9 cellular contexts compared by ENCODE assay signal in the genomic region with DNA sequence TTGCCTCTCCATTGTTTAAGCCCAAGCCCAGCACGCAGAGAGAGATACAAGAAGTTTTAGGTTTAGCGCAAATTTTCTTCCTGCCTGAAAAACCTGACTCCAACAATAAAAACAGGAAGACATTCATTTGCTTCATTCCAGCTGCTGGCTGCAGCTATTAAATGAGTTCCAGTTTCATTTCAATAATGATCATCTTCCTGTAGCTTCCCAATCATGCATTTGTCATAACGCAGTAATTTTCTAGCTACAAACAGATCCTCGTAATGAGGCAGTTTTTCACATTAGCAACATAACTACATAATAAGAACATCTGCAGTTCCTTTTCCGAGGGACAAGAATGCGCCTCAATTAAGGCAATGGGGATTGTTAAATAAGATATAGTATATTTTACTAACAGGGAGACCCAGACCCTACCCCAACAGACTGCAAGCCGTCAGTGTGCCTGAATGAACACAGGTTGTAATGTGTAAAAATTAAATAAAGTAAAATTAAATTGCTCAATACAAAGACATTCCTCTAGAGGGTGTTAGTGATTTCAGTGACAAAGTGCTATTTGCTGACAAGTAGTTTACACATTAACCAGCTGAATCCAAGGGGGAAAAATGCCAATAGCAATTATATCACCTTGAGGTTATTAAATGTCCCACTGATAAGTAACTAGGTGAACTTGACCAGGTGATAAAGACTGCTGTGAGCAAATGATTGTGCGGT.
DNase-seq lines count a peak whose midpoint lies in the region; FAIRE-seq and TF ChIP-seq lines count a peak whose summit lies in the region.
"Had no signal": no experiment of that assay in that cellular context is flagged by ENCODE, and none has a peak within 500 bp of the region (broad histone marks: within the 10 kb centered on the region; RNA-seq: fewer than 3 reads in every experiment).

No MANE protein-coding gene starts in this region.

- H3K4me3 ChIP-seq in endocrine pancreas (ENCODE audit: control insufficient read depth, insufficient read depth, low read length) (peak overlapping the region; percentile 9), thyroid gland (replicated peaks in 1 of 3) (no peak overlapping the region)

- TF ChIP-seq CTCF in GM12872 (IDR thresholded peaks at IDR 0.05; ENCODE audit: insufficient read depth, low read depth, low read length) (0 out of 3 replicates have a peak, but pooled peaks have one; percentile 9), osteocyte (IDR thresholded peaks at IDR 0.05) (peak; percentile 44), thyroid gland (IDR thresholded peaks at IDR 0.05) (peak in 3 of 6 experiments; percentile 14 to 39 (median 18))

- no peaks in the 10 kb centered on the region for H3K36me3 Mint-ChIP-seq in osteocyte (ENCODE audit: unreplicated experiment)

- H3K27ac ChIP-seq in thyroid gland, result no peak overlapping the region

- no peaks in the 10 kb centered on the region for H3K4me1 Mint-ChIP-seq in osteocyte (ENCODE audit: unreplicated experiment)

- no peaks in the 10 kb centered on the region for H3K36me3 ChIP-seq in endocrine pancreas (ENCODE audit: control insufficient read depth, insufficient read depth, low read length)
- no peaks in the 10 kb centered on the region for H3K36me3 ChIP-seq in thyroid gland

- no peak overlapping the region for H3K27ac Mint-ChIP-seq in osteocyte (ENCODE audit: unreplicated experiment)

- H3K27me3 Mint-ChIP-seq in osteocyte (ENCODE audit: unreplicated experiment), result no peaks in the 10 kb centered on the region

- H3K4me1 ChIP-seq in endocrine pancreas (ENCODE audit: control insufficient read depth, insufficient read depth, low read length) (peaks cover 9% of the 10 kb centered on the region), thyroid gland (peaks cover 0 to 7% of the 10 kb centered on the region in 2 donors)

- no peak for FAIRE-seq in GM12892 (lab: Jason Lieb, UNC)

- H3K9me3 ChIP-seq in endocrine pancreas (ENCODE audit: control insufficient read depth, low read length), result no peaks in the 10 kb centered on the region
- no peaks in the 10 kb centered on the region for H3K9me3 ChIP-seq in thyroid gland

- 39 to 43% methylated on average over 8 of the region's 8 CpGs for WGBS in thyroid gland, 2 donors

- H3K9ac ChIP-seq in endocrine pancreas (ENCODE audit: control insufficient read depth, insufficient read depth, low read length), result no peak overlapping the region

- H3K9me3 Mint-ChIP-seq in osteocyte (ENCODE audit: unreplicated experiment), result peaks cover 4% of the 10 kb centered on the region

- intact Hi-C loops in thyroid gland (cut with DNase I), result no loop called here

- no peak for TF ChIP-seq POLR2A in GM12892 (IDR thresholded peaks at IDR 0.05; ENCODE audit: low read depth, low read length)
- no peak for TF ChIP-seq POLR2A in thyroid gland (IDR thresholded peaks at IDR 0.05)

- H3K27me3 ChIP-seq in endocrine pancreas (ENCODE audit: control insufficient read depth, insufficient read depth, low read length) (peaks cover 4% of the 10 kb centered on the region), thyroid gland (no peaks in the 10 kb centered on the region)

- H3K4me3 Mint-ChIP-seq in osteocyte (ENCODE audit: unreplicated experiment), result no peak overlapping the region

- DNase-seq in NCI-H460 (ENCODE audit: extremely low read depth, low read depth) (peak; percentile 7), osteocyte (ENCODE audit: extremely low spot score, unreplicated experiment) (no peak), GM12892 (ENCODE audit: insufficient read length) (no peak), thyroid gland (no peak), NCI-H2029 treated with DMSO at 0.1 percent for 48 hours (lab: John Stamatoyannopoulos, UW) (no peak)
- no peak for DNase-seq in activated CD8-positive, alpha-beta memory T cell treated with anti-CD3 and anti-CD28 coated beads, Interleukin-2, amount 50 U/mL, for 4 hours
- DNase-seq: left cardiac atrium had no signal
